ENCODE assay signal across 10 cellular contexts in the genomic region with DNA sequence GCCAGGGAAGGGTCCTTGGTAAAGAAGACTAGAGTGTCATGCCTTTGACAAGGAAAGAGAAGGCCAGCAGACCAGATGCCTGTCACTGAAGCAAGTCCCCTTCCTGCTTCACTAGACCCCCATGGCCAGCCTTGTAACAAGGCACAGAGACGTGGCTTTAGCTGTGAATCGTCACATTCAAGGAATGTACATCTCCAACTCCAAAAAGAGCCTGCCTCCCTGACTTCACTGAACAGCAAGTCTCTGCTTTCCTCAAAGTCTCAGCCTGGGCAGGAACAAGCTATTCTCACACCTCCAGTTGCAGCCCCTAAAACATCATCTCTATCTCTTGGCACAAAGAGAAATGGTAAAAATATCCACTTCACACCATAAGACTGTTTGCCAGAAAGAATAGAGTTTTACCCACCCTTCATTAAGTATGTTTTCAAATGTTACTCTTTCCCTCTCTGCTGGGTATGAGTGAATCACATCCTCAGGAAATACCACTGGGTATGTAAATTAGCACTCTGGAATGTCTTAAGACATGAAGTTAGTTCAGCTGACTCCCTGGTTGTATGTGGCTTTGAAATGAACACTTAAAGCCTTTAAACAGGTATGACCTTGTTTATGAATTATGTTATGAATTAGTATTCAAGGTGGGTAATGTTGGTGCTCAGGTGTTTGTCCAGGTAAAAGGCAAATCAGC. TPM values are rescaled to one million over a fixed set of nuclear protein-coding genes. Genes with fewer than 3 reads are reported as not detected.
DNase-seq lines count a peak whose midpoint lies in the region; ATAC-seq and TF ChIP-seq lines count a peak whose summit lies in the region.
"Had no signal": no experiment of that assay in that cellular context is flagged by ENCODE, and none has a peak within 500 bp of the region (broad histone marks: within the 10 kb centered on the region; RNA-seq: fewer than 3 reads in every experiment).

No MANE protein-coding gene starts in this region.

- H3K4me1 Mint-ChIP-seq in endothelial cell (ENCODE audit: unreplicated experiment): peaks cover 45% of the 10 kb centered on the region

- H3K79me2 ChIP-seq in osteoblast (ENCODE audit: insufficient read depth, low read length): no peaks in the 10 kb centered on the region

- H3K4me1 ChIP-seq in osteoblast (ENCODE audit: insufficient read depth, low read length): peaks cover 56% of the 10 kb centered on the region

- H4K20me1 ChIP-seq in osteoblast (ENCODE audit: insufficient read depth, low read length): no peaks in the 10 kb centered on the region

- no peak overlapping the region for H3K4me3 Mint-ChIP-seq in endothelial cell (ENCODE audit: unreplicated experiment)
- H3K4me3 Mint-ChIP-seq: activated naive CD4-positive, alpha-beta T cell treated with anti-CD3 and anti-CD28 coated beads, Interleukin-2, amount 50 U/mL, for 24 hours had no signal

- ATAC-seq in GM21515 (IDR thresholded peaks at IDR 0.05; ENCODE audit: unreplicated experiment) (no peak), HG02970 (IDR thresholded peaks at IDR 0.05; ENCODE audit: low FRiP score, unreplicated experiment) (no peak), HG03439 (IDR thresholded peaks at IDR 0.05; ENCODE audit: unreplicated experiment) (no peak)

- DNase-seq in EL (peak; percentile 89), NCI-H460 (ENCODE audit: extremely low read depth, low read depth) (peak; percentile 51), endothelial cell (ENCODE audit: low spot score) (no peak), osteoblast (ENCODE audit: insufficient read length, low spot score, missing footprints) (peak; percentile 82)
- DNase-seq in stimulated activated naive CD4-positive, alpha-beta T cell (lab: John Stamatoyannopoulos, UW): no peak
- DNase-seq: occipital lobe had no signal

- no peaks in the 10 kb centered on the region for H3K36me3 ChIP-seq in osteoblast (ENCODE audit: insufficient read depth, low read length)

- TF ChIP-seq CTCF in endothelial cell (IDR thresholded peaks at IDR 0.05; ENCODE audit: unreplicated experiment): no peak
- no peak for TF ChIP-seq CTCF in osteoblast (IDR thresholded peaks at IDR 0.05; ENCODE audit: extremely low read depth, low read depth, low read length)

- no peaks in the 10 kb centered on the region for H3K9me3 ChIP-seq in osteoblast (ENCODE audit: low read depth, low read length)

- H3K9me3 Mint-ChIP-seq in endothelial cell (ENCODE audit: unreplicated experiment): no peaks in the 10 kb centered on the region
- H3K9me3 Mint-ChIP-seq: activated naive CD4-positive, alpha-beta T cell treated with anti-CD3 and anti-CD28 coated beads, Interleukin-2, amount 50 U/mL, for 24 hours had no signal

- peaks cover 5% of the 10 kb centered on the region for H3K27me3 Mint-ChIP-seq in endothelial cell (ENCODE audit: unreplicated experiment)

- peak overlapping the region; percentile 71 for H3K4me2 ChIP-seq in osteoblast (ENCODE audit: insufficient read depth, low read length)

- peak overlapping the region; percentile 98 for H3K27ac ChIP-seq in osteoblast (ENCODE audit: low read depth, low read length)

- peak overlapping the region; percentile 90 for H3K27ac Mint-ChIP-seq in endothelial cell (ENCODE audit: unreplicated experiment)
- H3K27ac Mint-ChIP-seq: activated naive CD4-positive, alpha-beta T cell treated with anti-CD3 and anti-CD28 coated beads, Interleukin-2, amount 50 U/mL, for 24 hours had no signal

- no peaks in the 10 kb centered on the region for H3K27me3 ChIP-seq in osteoblast (ENCODE audit: insufficient read depth, low read length)

- H3K4me3 ChIP-seq in osteoblast (ENCODE audit: insufficient read depth, low read length): peak overlapping the region; percentile 46

- peak overlapping the region; percentile 44 for H2AFZ ChIP-seq in osteoblast (ENCODE audit: low read length)

- no peaks in the 10 kb centered on the region for H3K36me3 Mint-ChIP-seq in endothelial cell (ENCODE audit: low read depth, unreplicated experiment)
- H3K36me3 Mint-ChIP-seq: activated naive CD4-positive, alpha-beta T cell treated with anti-CD3 and anti-CD28 coated beads, Interleukin-2, amount 50 U/mL, for 24 hours had no signal

RNA-seq across cellular contexts. Expression of a gene that starts 46.4 kb away (rescaled TPM):
- total RNA-seq in NCI-H460 (2014; rRNA removed; shearing (Covaris generic)): 62.1 and 70.0 TPM in 2 replicates
- polyA plus RNA-seq in NCI-H460 (2014; cell fraction: nucleus; rRNA removed): 13.1 and 22.2 TPM in 2 replicates
- total RNA-seq in endothelial cell (ENCODE audit: unreplicated experiment) (47.1 TPM), osteoblast (219 and 280 TPM in 2 replicates)

Comparison
In these comparisons a context has a peak if more than half of its experiments do, and no peak if none do; other contexts are left out.
1. DNase-seq: peak in EL (single experiment), NCI-H460 (single experiment) and osteoblast (single experiment); none in endothelial cell (single experiment) and stimulated activated naive CD4-positive, alpha-beta T cell (0 of 6).